In the genomic region with DNA sequence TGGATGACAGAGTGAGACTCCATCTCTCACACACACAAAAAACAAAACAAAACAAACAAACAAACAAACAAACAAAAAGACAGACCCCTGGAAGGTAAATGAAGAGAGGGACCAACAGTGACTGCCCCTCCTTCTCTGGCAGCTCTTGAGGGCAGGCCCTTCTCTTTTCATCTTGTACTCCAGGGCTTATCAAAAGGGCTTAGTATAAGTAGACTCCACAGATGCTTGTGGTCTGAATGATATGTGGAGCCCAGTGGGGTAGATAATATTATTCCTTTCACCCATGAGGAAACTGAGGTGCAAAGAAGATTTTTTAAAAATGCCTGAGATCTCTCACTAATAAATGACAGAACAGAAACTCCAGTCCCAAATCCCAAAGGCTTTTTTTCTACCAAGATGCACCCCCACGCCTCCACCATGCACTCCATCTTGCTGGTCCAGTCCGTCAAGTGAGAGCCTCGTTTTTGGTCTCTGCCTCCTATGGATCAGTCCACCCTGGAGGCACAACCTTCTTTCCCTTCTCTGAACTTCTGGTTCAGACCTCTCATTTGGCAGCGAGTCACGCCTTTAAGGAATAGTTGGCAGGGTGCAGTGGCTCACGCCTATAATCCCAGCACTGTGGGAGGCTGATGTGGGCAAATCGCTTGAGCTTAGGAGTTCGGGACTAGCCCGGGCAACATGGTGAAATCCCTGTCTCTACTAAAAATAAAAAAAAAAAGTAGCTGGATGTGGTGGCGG, we compare ENCODE assay signal across 20 cellular contexts. TPM values are rescaled to one million over a fixed set of nuclear protein-coding genes. Genes with fewer than 3 reads are reported as not detected.
DNase-seq lines count a peak whose midpoint lies in the region; ATAC-seq, FAIRE-seq and TF ChIP-seq lines count a peak whose summit lies in the region.
"Had no signal": no experiment of that assay in that cellular context is flagged by ENCODE, and none has a peak within 500 bp of the region (broad histone marks: within the 10 kb centered on the region; RNA-seq: fewer than 3 reads in every experiment).

No MANE protein-coding gene starts in this region.

- no peaks in the 10 kb centered on the region for H3K79me2 ChIP-seq in astrocyte (ENCODE audit: insufficient read depth, low read length)
- H3K79me2 ChIP-seq in hepatocyte = no peaks in the 10 kb centered on the region

- DNase-seq in activated effector memory CD4-positive, alpha-beta T cell treated with anti-CD3 and anti-CD28 coated beads, Interleukin-2, amount 50 U/mL, for 16 hours = peak; percentile 47
- no peak for DNase-seq in activated effector memory CD4-positive, alpha-beta T cell treated with Interleukin-2 at 50 U/mL for 16 hours
- DNase-seq in MG63 = peak; percentile 29
- no peak for DNase-seq in astrocyte (ENCODE audit: low read depth)
- DNase-seq in osteocyte (ENCODE audit: extremely low spot score, unreplicated experiment) = no peak
- no peak for DNase-seq in stimulated activated CD4-positive, alpha-beta T cell treated with anti-CD3 and anti-CD28 coated beads, Interleukin-15, amount 100 ng/mL, for 24 hours
- no peak for DNase-seq in hepatocyte (ENCODE audit: low spot score)
- DNase-seq: BE2C, immature natural killer cell, midbrain, NCI-H1436, psoas muscle had no signal

- H3K27me3 Mint-ChIP-seq in astrocyte (ENCODE audit: low read depth, unreplicated experiment) = no peaks in the 10 kb centered on the region
- no peaks in the 10 kb centered on the region for H3K27me3 Mint-ChIP-seq in osteocyte (ENCODE audit: unreplicated experiment)
- H3K27me3 Mint-ChIP-seq: IgD-negative memory B cell had no signal

- H4K20me1 ChIP-seq in astrocyte (ENCODE audit: insufficient read depth, low read length) (no peaks in the 10 kb centered on the region), hepatocyte (ENCODE audit: insufficient read depth, poor library complexity, severe bottlenecking) (peaks cover 2% of the 10 kb centered on the region)

- H3K36me3 Mint-ChIP-seq in astrocyte (ENCODE audit: low read depth, unreplicated experiment) (no peaks in the 10 kb centered on the region), osteocyte (ENCODE audit: unreplicated experiment) (no peaks in the 10 kb centered on the region)
- H3K36me3 Mint-ChIP-seq: immature natural killer cell had no signal

- H3K4me3 Mint-ChIP-seq in astrocyte (ENCODE audit: unreplicated experiment) (no peak overlapping the region), osteocyte (ENCODE audit: unreplicated experiment) (no peak overlapping the region)

- H3K36me3 ChIP-seq in MG63 = no peaks in the 10 kb centered on the region
- no peaks in the 10 kb centered on the region for H3K36me3 ChIP-seq in astrocyte (ENCODE audit: insufficient read depth, low read length)
- H3K36me3 ChIP-seq in hepatocyte (replicated peaks; ENCODE audit: insufficient read depth, low read depth) = no peaks in the 10 kb centered on the region
- H3K36me3 ChIP-seq in gastroesophageal sphincter = no peaks in the 10 kb centered on the region
- H3K36me3 ChIP-seq: ascending aorta, BE2C had no signal

- H3K4me3 ChIP-seq in MG63 = no peak overlapping the region
- no peak overlapping the region for H3K4me3 ChIP-seq in astrocyte (ENCODE audit: insufficient read depth, low read depth, low read length)
- no peak overlapping the region for H3K4me3 ChIP-seq in hepatocyte
- no peak overlapping the region for H3K4me3 ChIP-seq in gastroesophageal sphincter

- H3K27me3 ChIP-seq in MG63 (no peaks in the 10 kb centered on the region), astrocyte (ENCODE audit: insufficient read depth, low read length) (no peaks in the 10 kb centered on the region), hepatocyte (no peaks in the 10 kb centered on the region), gastroesophageal sphincter (no peaks in the 10 kb centered on the region)
- H3K27me3 ChIP-seq: ascending aorta, BE2C, dorsolateral prefrontal cortex, foreskin keratinocyte had no signal

- H3K4me2 ChIP-seq in astrocyte (ENCODE audit: low read length) = no peak overlapping the region
- no peak overlapping the region for H3K4me2 ChIP-seq in hepatocyte

- no peak for TF ChIP-seq POLR2A in gastroesophageal sphincter (IDR thresholded peaks at IDR 0.05)

- no peak overlapping the region for H3K27ac ChIP-seq in astrocyte (ENCODE audit: low read depth, low read length)
- no peak overlapping the region for H3K27ac ChIP-seq in hepatocyte
- no peak overlapping the region for H3K27ac ChIP-seq in gastroesophageal sphincter

- no peak overlapping the region for H3K9ac ChIP-seq in astrocyte (ENCODE audit: low read length)

- peak overlapping the region; percentile 75 for H3K27ac Mint-ChIP-seq in astrocyte (ENCODE audit: unreplicated experiment)
- peak overlapping the region; percentile 21 for H3K27ac Mint-ChIP-seq in osteocyte (ENCODE audit: unreplicated experiment)

- ATAC-seq in gastroesophageal sphincter = no peak

- no peak for TF ChIP-seq EP300 in gastroesophageal sphincter (IDR thresholded peaks at IDR 0.05)

- TF ChIP-seq CTCF in astrocyte (IDR thresholded peaks at IDR 0.05; ENCODE audit: insufficient read depth, low read depth, low read length) = no peak
- no peak for TF ChIP-seq CTCF in osteocyte (IDR thresholded peaks at IDR 0.05)
- TF ChIP-seq CTCF in hepatocyte (IDR thresholded peaks at IDR 0.05; ENCODE audit: poor library complexity) = no peak
- TF ChIP-seq CTCF in gastroesophageal sphincter (IDR thresholded peaks at IDR 0.05) = no peak

- H3K9me3 ChIP-seq in MG63 (no peaks in the 10 kb centered on the region), astrocyte (ENCODE audit: insufficient read depth, low read depth, low read length) (no peaks in the 10 kb centered on the region), hepatocyte (ENCODE audit: low read depth) (no peaks in the 10 kb centered on the region), gastroesophageal sphincter (no peaks in the 10 kb centered on the region)
- H3K9me3 ChIP-seq: ascending aorta, BE2C, psoas muscle had no signal

- 85% methylated on average over 10 of the region's 10 CpGs for WGBS in hepatocyte (ENCODE audit: low lambda C conversion rate, missing lambda C conversion rate)
- 69 to 78% methylated on average over 5 to 6 of the region's 10 CpGs for WGBS in gastroesophageal sphincter (ENCODE audit: low coverage in 1 of 2), 2 donors

- no peak overlapping the region for H2AFZ ChIP-seq in astrocyte (ENCODE audit: low read depth, low read length)
- no peak overlapping the region for H2AFZ ChIP-seq in hepatocyte

- H3K4me1 ChIP-seq in astrocyte (ENCODE audit: insufficient read depth, low read length) = peaks cover 22% of the 10 kb centered on the region
- H3K4me1 ChIP-seq in hepatocyte (ENCODE audit: insufficient read depth) = peaks cover 28% of the 10 kb centered on the region
- H3K4me1 ChIP-seq in gastroesophageal sphincter = peaks cover 0 to 32% (median 5%) of the 10 kb centered on the region in 3 donors
- H3K4me1 ChIP-seq: ascending aorta had no signal

- H3K9me2 ChIP-seq in hepatocyte (replicated peaks; ENCODE audit: insufficient read depth) = no peaks in the 10 kb centered on the region

- no peaks in the 10 kb centered on the region for H3K9me3 Mint-ChIP-seq in astrocyte (ENCODE audit: unreplicated experiment)
- H3K9me3 Mint-ChIP-seq in osteocyte (ENCODE audit: unreplicated experiment) = no peaks in the 10 kb centered on the region
- H3K9me3 Mint-ChIP-seq: IgD-negative memory B cell; immature natural killer cell; T-helper 1 cell treated with Interleukin-12 subunit alpha and Interleukin-12 subunit beta and Interleukin-4 antibody, amounts not matched to agents 30 μg/mL and 1 μg/mL, for 36 hours had no signal

- no peak for FAIRE-seq in astrocyte (lab: Jason Lieb, UNC)

- peaks cover 27% of the 10 kb centered on the region for H3K4me1 Mint-ChIP-seq in astrocyte (ENCODE audit: low read depth, unreplicated experiment)
- H3K4me1 Mint-ChIP-seq in osteocyte (ENCODE audit: unreplicated experiment) = peaks cover 36% of the 10 kb centered on the region

RNA-seq across cellular contexts. Expression of gene CHRNA9, which starts 17.0 kb away (rescaled TPM):
- not detected in 2 replicates for total RNA-seq in MG63 (2014; rRNA removed; shearing (Covaris generic); ENCODE audit: low replicate concordance)
- total RNA-seq in astrocyte (2.8 and 3.4 TPM in 2 replicates), osteocyte (not detected in 2 replicates), hepatocyte (0.50 and 1.5 TPM in 2 replicates), gastroesophageal sphincter (not detected)
- 1.6 TPM in 1 of 2 replicates, not detected in the other for polyA plus RNA-seq in hepatocyte
- total RNA-seq: ascending aorta, foreskin keratinocyte, GM12878, NCI-H460, psoas muscle had no signal
- polyA plus RNA-seq: IgD-negative memory B cell, immature natural killer cell had no signal

Comparison
In these comparisons a context has a peak if more than half of its experiments do, and no peak if none do; other contexts are left out.
1. DNase-seq: peak in activated effector memory CD4-positive, alpha-beta T cell treated with anti-CD3 and anti-CD28 coated beads, Interleukin-2, amount 50 U/mL, for 16 hours (single experiment) and MG63 (single experiment); none in activated effector memory CD4-positive, alpha-beta T cell treated with Interleukin-2 at 50 U/mL for 16 hours (single experiment), astrocyte (single experiment), osteocyte (single experiment), stimulated activated CD4-positive, alpha-beta T cell treated with anti-CD3 and anti-CD28 coated beads, Interleukin-15, amount 100 ng/mL, for 24 hours (single experiment) and hepatocyte (single experiment).